ENCODE assay signal across 11 cellular contexts in the genomic region with DNA sequence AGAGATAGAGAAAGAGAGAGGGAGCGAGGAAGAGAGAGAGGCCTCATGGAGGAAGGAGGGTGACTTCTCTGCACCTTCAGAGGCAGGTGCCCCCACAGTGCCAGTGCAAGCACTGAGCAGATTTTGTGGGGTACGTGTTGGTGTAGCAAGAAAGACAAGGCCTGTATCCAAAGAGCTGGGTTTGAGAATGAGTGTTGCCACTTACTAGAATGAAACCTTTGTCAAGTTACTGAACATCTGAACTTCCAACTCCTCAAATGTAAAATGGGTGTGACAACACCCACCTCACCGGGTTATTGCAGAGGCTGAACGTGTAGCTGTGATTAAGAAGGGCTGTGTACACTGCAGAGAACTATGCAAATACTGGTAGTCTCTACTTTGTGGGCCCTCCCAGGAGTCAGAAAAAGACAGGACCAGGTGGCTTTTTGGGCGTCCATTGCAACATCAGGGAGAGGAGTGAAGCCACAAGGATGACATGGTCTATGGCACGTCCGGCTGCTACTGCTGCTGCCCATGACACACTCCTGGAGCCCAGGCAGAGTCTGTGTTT. TPM values are rescaled to one million over a fixed set of nuclear protein-coding genes. Genes with fewer than 3 reads are reported as not detected.
DNase-seq lines count a peak whose midpoint lies in the region; ATAC-seq, FAIRE-seq and TF ChIP-seq lines count a peak whose summit lies in the region.
"Had no signal": no experiment of that assay in that cellular context is flagged by ENCODE, and none has a peak within 500 bp of the region (broad histone marks: within the 10 kb centered on the region; RNA-seq: fewer than 3 reads in every experiment).

No MANE protein-coding gene starts in this region.

- peak overlapping the region; percentile 37 for H2AFZ ChIP-seq in hepatocyte

- H3K27me3 ChIP-seq in CD4-positive, alpha-beta memory T cell (ENCODE audit: insufficient read depth, low read length): no peaks in the 10 kb centered on the region
- H3K27me3 ChIP-seq in hepatocyte: no peaks in the 10 kb centered on the region

- POLR2A ChIA-PET in CD4-positive, alpha-beta memory T cell (lab: Charles Lee; ENCODE audit: partially characterized antibody): interaction anchor here (0.8 to 1.8 kb wide), 4 partner anchors 10 to 43 kb away, joined by 3 to 14 read pairs (median 4); no protein-coding TSS in a partner anchor

- DNase-seq in CD4-positive, alpha-beta memory T cell: no peak
- DNase-seq in GM19239 (ENCODE audit: insufficient read length, low spot score) (no peak), MV-4-11 (lab: John Stamatoyannopoulos, UW) (peak; percentile 34), hepatocyte (ENCODE audit: low spot score) (no peak), DMS153 (lab: John Stamatoyannopoulos, UW) (no peak), NCI-H510A (lab: John Stamatoyannopoulos, UW) (no peak), RCC 7860 (ENCODE audit: low spot score) (no peak)
- DNase-seq: KG1; stimulated activated CD4-positive, alpha-beta T cell treated with anti-CD3 and anti-CD28 coated beads, Interleukin-2, amount 100 ng/mL, for 48 hours had no signal

- H3K9me2 ChIP-seq in hepatocyte (replicated peaks; ENCODE audit: insufficient read depth): no peaks in the 10 kb centered on the region

- H3K4me3 Mint-ChIP-seq in CD4-positive, alpha-beta memory T cell: peak overlapping the region in 7 of 8 donors; percentile 40 to 84 (median 68)

- H3K9me3 ChIP-seq in CD4-positive, alpha-beta memory T cell (ENCODE audit: control insufficient read depth in 1 of 2, low read length in 2 of 2): no peaks in the 10 kb centered on the region
- no peaks in the 10 kb centered on the region for H3K9me3 ChIP-seq in hepatocyte (ENCODE audit: low read depth)

- FAIRE-seq in GM19239 (lab: Jason Lieb, UNC) (peak; percentile 77), RCC 7860 (lab: Jason Lieb, UNC) (no peak)

- H3K27ac Mint-ChIP-seq in CD4-positive, alpha-beta memory T cell: peak overlapping the region; percentile 83 to 94 (median 91)

- peaks cover 19 to 61% (median 37%) of the 10 kb centered on the region in 4 donors for H3K4me1 Mint-ChIP-seq in CD4-positive, alpha-beta memory T cell

- WGBS in hepatocyte (ENCODE audit: low lambda C conversion rate, missing lambda C conversion rate): 76% methylated on average over 7 of the region's 7 CpGs

- TF ChIP-seq CTCF in hepatocyte (IDR thresholded peaks at IDR 0.05; ENCODE audit: poor library complexity): no peak

- peaks cover 0 to 2% (median 0%) of the 10 kb centered on the region in 8 donors for H3K9me3 Mint-ChIP-seq in CD4-positive, alpha-beta memory T cell

- CTCF ChIA-PET in CD4-positive, alpha-beta memory T cell (lab: Charles Lee; ENCODE audit: partially characterized antibody): interaction anchor here (0.7 to 8.4 kb wide), 8 partner anchors 10 to 57 kb away, joined by 3 to 77 read pairs (median 4); no protein-coding TSS in a partner anchor

- no peaks in the 10 kb centered on the region for H3K36me3 ChIP-seq in CD4-positive, alpha-beta memory T cell (ENCODE audit: insufficient read depth, low read length)
- H3K36me3 ChIP-seq in hepatocyte (replicated peaks; ENCODE audit: insufficient read depth, low read depth): no peaks in the 10 kb centered on the region

- no peaks in the 10 kb centered on the region for H4K20me1 ChIP-seq in hepatocyte (ENCODE audit: insufficient read depth, poor library complexity, severe bottlenecking)

- no peaks in the 10 kb centered on the region for H3K79me2 ChIP-seq in hepatocyte

- intact Hi-C loops in CD4-positive, alpha-beta memory T cell (cut with micrococcal nuclease): loop anchor here (1.0 to 2.0 kb wide), 2 partner anchors 8 to 45 kb away; no protein-coding TSS in a partner anchor

- no peaks in the 10 kb centered on the region for H3K36me3 Mint-ChIP-seq in CD4-positive, alpha-beta memory T cell

- H3K27me3 Mint-ChIP-seq in CD4-positive, alpha-beta memory T cell: no peaks in the 10 kb centered on the region

- H3K27ac ChIP-seq in CD4-positive, alpha-beta memory T cell (ENCODE audit: low read depth, low read length): peak overlapping the region; percentile 40
- peak overlapping the region; percentile 42 for H3K27ac ChIP-seq in hepatocyte

- ATAC-seq in GM21381 (IDR thresholded peaks at IDR 0.05; ENCODE audit: unreplicated experiment): no peak

- H3K4me2 ChIP-seq in hepatocyte: no peak overlapping the region

- H3K4me1 ChIP-seq in CD4-positive, alpha-beta memory T cell (ENCODE audit: insufficient read depth, low read length): peaks cover 36% of the 10 kb centered on the region
- peaks cover 20% of the 10 kb centered on the region for H3K4me1 ChIP-seq in hepatocyte (ENCODE audit: insufficient read depth)

- H3K4me3 ChIP-seq in CD4-positive, alpha-beta memory T cell (ENCODE audit: low read length in 2 of 2): no peak overlapping the region
- no peak overlapping the region for H3K4me3 ChIP-seq in hepatocyte

RNA-seq across cellular contexts. Expression of a gene that starts 54.3 kb away (rescaled TPM):
- total RNA-seq in CD4-positive, alpha-beta memory T cell: not detected
- polyA plus RNA-seq in CD4-positive, alpha-beta memory T cell: not detected
- 0.07 TPM in 1 of 2 replicates, not detected in the other for total RNA-seq in hepatocyte
- polyA plus RNA-seq in hepatocyte: 0.31 TPM in 1 of 2 replicates, not detected in the other
- total RNA-seq: lung microvascular endothelial cell had no signal
